1 cellular context compared by ENCODE assay signal in the genomic region with DNA sequence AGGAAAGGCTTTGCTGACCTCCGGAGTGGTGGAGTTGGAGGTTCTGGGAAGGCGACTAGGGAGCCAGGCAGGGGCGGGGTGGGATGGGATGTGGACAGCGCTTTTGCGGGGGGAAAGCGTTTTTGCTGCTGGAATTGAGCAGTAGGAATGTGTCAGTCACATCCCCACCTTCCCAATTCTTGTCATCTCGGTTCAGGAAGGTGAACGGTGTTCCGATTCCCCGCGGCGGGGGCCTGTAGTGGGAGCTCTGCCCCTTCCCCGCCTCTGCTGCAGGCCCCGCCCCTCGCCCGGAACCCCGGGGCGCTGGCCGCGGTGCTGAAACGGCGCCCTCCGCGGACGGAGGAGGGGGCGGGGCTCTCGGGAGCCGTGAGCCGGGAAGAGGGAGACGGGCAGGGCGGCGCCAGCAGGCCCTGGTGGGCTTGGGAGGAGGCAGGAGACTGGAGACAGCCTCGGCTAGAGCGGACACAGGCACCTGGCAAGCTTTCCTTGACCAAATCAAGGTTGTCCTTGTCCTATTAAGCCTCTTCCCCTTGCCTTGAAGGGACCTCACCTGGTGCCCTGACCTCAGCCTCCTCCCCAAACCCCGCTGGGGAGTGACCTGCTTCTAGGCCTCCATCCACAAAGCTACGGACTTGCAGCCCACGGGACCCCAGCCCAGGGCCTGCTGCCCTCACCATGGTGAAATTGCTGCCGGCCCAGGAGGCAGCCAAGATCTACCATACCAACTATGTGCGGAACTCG.
TF ChIP-seq lines count a peak whose summit lies in the region.

TSS of gene LHFPL5 (plus strand) at position 357 of the 741 bp plus-strand sequence. CDS start at position 676, 319 bp downstream.

TF ChIP-seq in HepG2, 621 proteins besides CTCF, POLR2A, EP300 and RAD21 (continued from another document and continues in another):
- TF ChIP-seq ZBTB37 (CRISPR knock-in tag; IDR thresholded peaks at IDR 0.05) (no peak), ZFAT (CRISPR knock-in tag; conservative IDR thresholded peaks at IDR 0.05) (peak; percentile 87), FOXC1 (CRISPR knock-in tag; IDR thresholded peaks at IDR 0.05; ENCODE audit: borderline replicate concordance) (peak; percentile 100), ZNF577 (CRISPR knock-in tag; IDR thresholded peaks at IDR 0.05; ENCODE audit: borderline replicate concordance, low read depth) (peak; percentile 93; the same call in 1 of the 2 replicates), SP1 (IDR thresholded peaks at IDR 0.05) (no peak), SP1 (CRISPR knock-in tag; IDR thresholded peaks at IDR 0.05) (peak; percentile 91), ZNF3 (CRISPR knock-in tag; IDR thresholded peaks at IDR 0.05) (peak; percentile 79), SIX4 (CRISPR knock-in tag; IDR thresholded peaks at IDR 0.05) (peak; percentile 92), YEATS2 (CRISPR knock-in tag; IDR thresholded peaks at IDR 0.05; ENCODE audit: borderline replicate concordance) (peak; percentile 91; the same call in 1 of the 2 replicates), ZBTB1 (CRISPR knock-in tag; IDR thresholded peaks at IDR 0.05; ENCODE audit: borderline replicate concordance) (peak; percentile 95), CBX5 (CRISPR knock-in tag; IDR thresholded peaks at IDR 0.05; ENCODE audit: borderline replicate concordance) (peak; percentile 97), FLYWCH1 (CRISPR knock-in tag; IDR thresholded peaks at IDR 0.05) (peak; percentile 94), CHD2 (IDR thresholded peaks at IDR 0.05; ENCODE audit: low read depth, low read length) (no peak), ZNF75D (CRISPR knock-in tag; IDR thresholded peaks at IDR 0.05; ENCODE audit: borderline replicate concordance) (peak; percentile 97; the same call in 1 of the 2 replicates), NCOA5 (CRISPR knock-in tag; IDR thresholded peaks at IDR 0.05) (no peak), ZNF136 (CRISPR knock-in tag; IDR thresholded peaks at IDR 0.05; ENCODE audit: low read depth) (peak; percentile 97), SALL1 (CRISPR knock-in tag; IDR thresholded peaks at IDR 0.05) (peak; percentile 100), ZKSCAN8 (CRISPR knock-in tag; IDR thresholded peaks at IDR 0.05; ENCODE audit: borderline replicate concordance) (peak; percentile 90), DMAP1 (CRISPR knock-in tag; IDR thresholded peaks at IDR 0.05) (peak; percentile 48; the same call in 1 of the 2 replicates), ZHX2 (IDR thresholded peaks at IDR 0.05; ENCODE audit: low read depth) (no peak), ZHX2 (CRISPR knock-in tag; IDR thresholded peaks at IDR 0.05; ENCODE audit: borderline replicate concordance) (peak; percentile 98), AKAP8 (CRISPR knock-in tag; IDR thresholded peaks at IDR 0.05) (peak; percentile 95), HMG20B (CRISPR knock-in tag; conservative IDR thresholded peaks at IDR 0.05) (peak; percentile 84), TIGD3 (CRISPR knock-in tag; IDR thresholded peaks at IDR 0.05; ENCODE audit: borderline replicate concordance) (peak; percentile 98), TAF15 (IDR thresholded peaks at IDR 0.05; ENCODE audit: low read depth, low read length, poor library complexity, severe bottlenecking) (no peak), SOX6 (IDR thresholded peaks at IDR 0.05) (no peak), SOX6 (CRISPR knock-in tag; IDR thresholded peaks at IDR 0.05) (peak; percentile 68), MED13 (CRISPR knock-in tag; IDR thresholded peaks at IDR 0.05) (peak; percentile 97), ZNF383 (CRISPR knock-in tag; IDR thresholded peaks at IDR 0.05; ENCODE audit: borderline replicate concordance) (no peak), ETS1 (CRISPR knock-in tag; IDR thresholded peaks at IDR 0.05) (peak; percentile 97), SPEN (CRISPR knock-in tag; IDR thresholded peaks at IDR 0.05; ENCODE audit: low read depth) (peak; percentile 93), ATF7-NPFF (CRISPR knock-in tag; IDR thresholded peaks at IDR 0.05; ENCODE audit: low read depth) (peak; percentile 99), SAFB2 (CRISPR knock-in tag; IDR thresholded peaks at IDR 0.05; ENCODE audit: borderline replicate concordance, low read depth) (peak; percentile 98)
- TF ChIP-seq, protein P1, sequence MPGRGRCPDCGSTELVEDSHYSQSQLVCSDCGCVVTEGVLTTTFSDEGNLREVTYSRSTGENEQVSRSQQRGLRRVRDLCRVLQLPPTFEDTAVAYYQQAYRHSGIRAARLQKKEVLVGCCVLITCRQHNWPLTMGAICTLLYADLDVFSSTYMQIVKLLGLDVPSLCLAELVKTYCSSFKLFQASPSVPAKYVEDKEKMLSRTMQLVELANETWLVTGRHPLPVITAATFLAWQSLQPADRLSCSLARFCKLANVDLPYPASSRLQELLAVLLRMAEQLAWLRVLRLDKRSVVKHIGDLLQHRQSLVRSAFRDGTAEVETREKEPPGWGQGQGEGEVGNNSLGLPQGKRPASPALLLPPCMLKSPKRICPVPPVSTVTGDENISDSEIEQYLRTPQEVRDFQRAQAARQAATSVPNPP (CRISPR knock-in tag; IDR thresholded peaks at IDR 0.05) = 0 out of 2 replicates have a peak, but pooled peaks have one; percentile 70
- TF ChIP-seq, protein P2, sequence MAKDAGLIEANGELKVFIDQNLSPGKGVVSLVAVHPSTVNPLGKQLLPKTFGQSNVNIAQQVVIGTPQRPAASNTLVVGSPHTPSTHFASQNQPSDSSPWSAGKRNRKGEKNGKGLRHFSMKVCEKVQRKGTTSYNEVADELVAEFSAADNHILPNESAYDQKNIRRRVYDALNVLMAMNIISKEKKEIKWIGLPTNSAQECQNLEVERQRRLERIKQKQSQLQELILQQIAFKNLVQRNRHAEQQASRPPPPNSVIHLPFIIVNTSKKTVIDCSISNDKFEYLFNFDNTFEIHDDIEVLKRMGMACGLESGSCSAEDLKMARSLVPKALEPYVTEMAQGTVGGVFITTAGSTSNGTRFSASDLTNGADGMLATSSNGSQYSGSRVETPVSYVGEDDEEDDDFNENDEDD (CRISPR knock-in tag; IDR thresholded peaks at IDR 0.05; ENCODE audit: borderline replicate concordance) = peak; percentile 64; the same call in 1 of the 2 replicates
- TF ChIP-seq, protein P3, sequence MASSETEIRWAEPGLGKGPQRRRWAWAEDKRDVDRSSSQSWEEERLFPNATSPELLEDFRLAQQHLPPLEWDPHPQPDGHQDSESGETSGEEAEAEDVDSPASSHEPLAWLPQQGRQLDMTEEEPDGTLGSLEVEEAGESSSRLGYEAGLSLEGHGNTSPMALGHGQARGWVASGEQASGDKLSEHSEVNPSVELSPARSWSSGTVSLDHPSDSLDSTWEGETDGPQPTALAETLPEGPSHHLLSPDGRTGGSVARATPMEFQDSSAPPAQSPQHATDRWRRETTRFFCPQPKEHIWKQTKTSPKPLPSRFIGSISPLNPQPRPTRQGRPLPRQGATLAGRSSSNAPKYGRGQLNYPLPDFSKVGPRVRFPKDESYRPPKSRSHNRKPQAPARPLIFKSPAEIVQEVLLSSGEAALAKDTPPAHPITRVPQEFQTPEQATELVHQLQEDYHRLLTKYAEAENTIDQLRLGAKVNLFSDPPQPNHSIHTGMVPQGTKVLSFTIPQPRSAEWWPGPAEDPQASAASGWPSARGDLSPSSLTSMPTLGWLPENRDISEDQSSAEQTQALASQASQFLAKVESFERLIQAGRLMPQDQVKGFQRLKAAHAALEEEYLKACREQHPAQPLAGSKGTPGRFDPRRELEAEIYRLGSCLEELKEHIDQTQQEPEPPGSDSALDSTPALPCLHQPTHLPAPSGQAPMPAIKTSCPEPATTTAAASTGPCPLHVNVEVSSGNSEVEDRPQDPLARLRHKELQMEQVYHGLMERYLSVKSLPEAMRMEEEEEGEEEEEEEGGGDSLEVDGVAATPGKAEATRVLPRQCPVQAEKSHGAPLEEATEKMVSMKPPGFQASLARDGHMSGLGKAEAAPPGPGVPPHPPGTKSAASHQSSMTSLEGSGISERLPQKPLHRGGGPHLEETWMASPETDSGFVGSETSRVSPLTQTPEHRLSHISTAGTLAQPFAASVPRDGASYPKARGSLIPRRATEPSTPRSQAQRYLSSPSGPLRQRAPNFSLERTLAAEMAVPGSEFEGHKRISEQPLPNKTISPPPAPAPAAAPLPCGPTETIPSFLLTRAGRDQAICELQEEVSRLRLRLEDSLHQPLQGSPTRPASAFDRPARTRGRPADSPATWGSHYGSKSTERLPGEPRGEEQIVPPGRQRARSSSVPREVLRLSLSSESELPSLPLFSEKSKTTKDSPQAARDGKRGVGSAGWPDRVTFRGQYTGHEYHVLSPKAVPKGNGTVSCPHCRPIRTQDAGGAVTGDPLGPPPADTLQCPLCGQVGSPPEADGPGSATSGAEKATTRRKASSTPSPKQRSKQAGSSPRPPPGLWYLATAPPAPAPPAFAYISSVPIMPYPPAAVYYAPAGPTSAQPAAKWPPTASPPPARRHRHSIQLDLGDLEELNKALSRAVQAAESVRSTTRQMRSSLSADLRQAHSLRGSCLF (CRISPR knock-in tag; IDR thresholded peaks at IDR 0.05; ENCODE audit: borderline replicate concordance) = peak; percentile 97; the same call in 1 of the 2 replicates
- TF ChIP-seq, protein P4, sequence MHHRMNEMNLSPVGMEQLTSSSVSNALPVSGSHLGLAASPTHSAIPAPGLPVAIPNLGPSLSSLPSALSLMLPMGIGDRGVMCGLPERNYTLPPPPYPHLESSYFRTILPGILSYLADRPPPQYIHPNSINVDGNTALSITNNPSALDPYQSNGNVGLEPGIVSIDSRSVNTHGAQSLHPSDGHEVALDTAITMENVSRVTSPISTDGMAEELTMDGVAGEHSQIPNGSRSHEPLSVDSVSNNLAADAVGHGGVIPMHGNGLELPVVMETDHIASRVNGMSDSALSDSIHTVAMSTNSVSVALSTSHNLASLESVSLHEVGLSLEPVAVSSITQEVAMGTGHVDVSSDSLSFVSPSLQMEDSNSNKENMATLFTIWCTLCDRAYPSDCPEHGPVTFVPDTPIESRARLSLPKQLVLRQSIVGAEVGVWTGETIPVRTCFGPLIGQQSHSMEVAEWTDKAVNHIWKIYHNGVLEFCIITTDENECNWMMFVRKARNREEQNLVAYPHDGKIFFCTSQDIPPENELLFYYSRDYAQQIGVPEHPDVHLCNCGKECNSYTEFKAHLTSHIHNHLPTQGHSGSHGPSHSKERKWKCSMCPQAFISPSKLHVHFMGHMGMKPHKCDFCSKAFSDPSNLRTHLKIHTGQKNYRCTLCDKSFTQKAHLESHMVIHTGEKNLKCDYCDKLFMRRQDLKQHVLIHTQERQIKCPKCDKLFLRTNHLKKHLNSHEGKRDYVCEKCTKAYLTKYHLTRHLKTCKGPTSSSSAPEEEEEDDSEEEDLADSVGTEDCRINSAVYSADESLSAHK (CRISPR knock-in tag; IDR thresholded peaks at IDR 0.05; ENCODE audit: borderline replicate concordance) = peak; percentile 95; the same call in 1 of the 2 replicates
